1 cellular context compared by ENCODE assay signal in genomic region chr1:45666836-45667235, GRCh38.
TF ChIP-seq lines count a peak whose summit lies in the region.

No MANE protein-coding gene starts in this region.

TF ChIP-seq in GM12878, 131 proteins besides CTCF, POLR2A, EP300 and RAD21:
- no peak for TF ChIP-seq BCL11A (IDR thresholded peaks at IDR 0.05; ENCODE audit: low read depth, low read length)
- no peak for TF ChIP-seq RBBP5 (conservative IDR thresholded peaks at IDR 0.05)
- no peak for TF ChIP-seq ELK1 (IDR thresholded peaks at IDR 0.05; ENCODE audit: low read depth, low read length)
- TF ChIP-seq TCF12 (IDR thresholded peaks at IDR 0.05; ENCODE audit: low read depth, low read length), result no peak
- TF ChIP-seq FOXK2 (IDR thresholded peaks at IDR 0.05), result no peak
- no peak for TF ChIP-seq STAT3 (IDR thresholded peaks at IDR 0.05; ENCODE audit: low read depth, low read length)
- TF ChIP-seq NKRF (conservative IDR thresholded peaks at IDR 0.05), result no peak
- TF ChIP-seq ZNF207 (IDR thresholded peaks at IDR 0.05; ENCODE audit: borderline replicate concordance), result no peak
- TF ChIP-seq CBFB (IDR thresholded peaks at IDR 0.05; ENCODE audit: low read depth), result no peak
- no peak for TF ChIP-seq ZBTB4 (CRISPR knock-in tag; IDR thresholded peaks at IDR 0.05)
- no peak for TF ChIP-seq PBX3 (IDR thresholded peaks at IDR 0.05; ENCODE audit: insufficient replicate concordance, low read depth, low read length)
- TF ChIP-seq HDAC6 (IDR thresholded peaks at IDR 0.05; ENCODE audit: unreplicated experiment), result no peak
- no peak for TF ChIP-seq SIX5 (IDR thresholded peaks at IDR 0.05; ENCODE audit: low read depth, low read length, severe bottlenecking)
